ENCODE assay signal across 1 cellular context in genomic region chr14:95185033-95185432, GRCh38.
TF ChIP-seq lines count a peak whose summit lies in the region.

No MANE protein-coding gene starts in this region.

TF ChIP-seq in K562, 482 proteins besides CTCF, POLR2A, EP300 and RAD21 (continued from another document):
- TF ChIP-seq ZNF518B (CRISPR knock-in tag; IDR thresholded peaks at IDR 0.05) = no peak
- TF ChIP-seq MBD2 (IDR thresholded peaks at IDR 0.05; ENCODE audit: borderline replicate concordance, low read depth) = no peak
- TF ChIP-seq BMI1 (IDR thresholded peaks at IDR 0.05; ENCODE audit: low read length) = no peak
- no peak for TF ChIP-seq GTF3C2 (IDR thresholded peaks at IDR 0.05; ENCODE audit: borderline replicate concordance, extremely low read depth, insufficient read length)
- no peak for TF ChIP-seq ZNF696 (CRISPR knock-in tag; conservative IDR thresholded peaks at IDR 0.05)
- TF ChIP-seq ZNF584 (CRISPR knock-in tag; IDR thresholded peaks at IDR 0.05; ENCODE audit: low read depth) = no peak
- no peak for TF ChIP-seq FOSL1 (tag; conservative IDR thresholded peaks at IDR 0.05)
- TF ChIP-seq KAT7 (CRISPR knock-in tag; IDR thresholded peaks at IDR 0.05; ENCODE audit: borderline replicate concordance) = no peak
- TF ChIP-seq IRF9 (tag; IDR thresholded peaks at IDR 0.05) = no peak
- TF ChIP-seq SREBF1 (IDR thresholded peaks at IDR 0.05; ENCODE audit: borderline replicate concordance, low read depth, low read length) = no peak
